8 cellular contexts compared by ENCODE assay signal in the genomic region with DNA sequence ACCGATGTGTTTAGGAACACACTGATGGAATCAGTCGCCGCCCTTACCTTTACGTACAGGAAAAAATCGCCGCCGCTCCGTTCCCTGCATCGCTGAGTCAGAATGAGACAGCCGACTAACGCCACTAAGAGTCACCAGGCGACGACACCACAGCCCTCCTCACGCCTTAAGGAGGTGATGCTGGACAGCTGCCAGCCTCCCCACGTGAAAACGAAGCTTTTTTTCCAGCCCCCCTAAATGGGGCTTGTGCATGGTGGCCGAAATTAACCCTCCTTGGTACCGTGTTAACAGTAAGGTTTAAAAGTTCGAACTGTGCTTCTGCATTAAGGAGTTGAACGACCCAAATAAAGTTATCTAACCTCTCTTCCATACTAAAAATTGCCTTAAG. TPM values are rescaled to one million over a fixed set of nuclear protein-coding genes. Genes with fewer than 3 reads are reported as not detected.
DNase-seq lines count a peak whose midpoint lies in the region; ATAC-seq and TF ChIP-seq lines count a peak whose summit lies in the region.

No MANE protein-coding gene starts in this region.

- in situ Hi-C loops in G401 (cut with HindIII; ENCODE audit: low sequenced_read_pairs), result no loop called here

- peak overlapping the region; percentile 82 for H3K27ac ChIP-seq in GM23338 (ENCODE audit: low read depth)

- no peaks in the 10 kb centered on the region for H3K9me3 Mint-ChIP-seq in GM23338

- H3K36me3 ChIP-seq in GM23338 (ENCODE audit: insufficient read depth) (peaks cover 31% of the 10 kb centered on the region), Loucy (ENCODE audit: insufficient read depth, low read length) (peaks cover 28% of the 10 kb centered on the region; the same call in 1 of the 2 replicates), endocrine pancreas (ENCODE audit: control insufficient read depth, insufficient read depth, low read length) (peaks cover 9% of the 10 kb centered on the region), mucosa of stomach (ENCODE audit: control insufficient read depth, insufficient read depth, low read length) (peaks cover 10% of the 10 kb centered on the region)

- H3F3A ChIP-seq in GM23338 (replicated peaks; ENCODE audit: low read depth) (0 out of 2 replicates have a peak, but pooled peaks cover 5% of the 10 kb centered on the region), Loucy (ENCODE audit: low read depth) (no peaks in the 10 kb centered on the region)

- peaks cover 40% of the 10 kb centered on the region for H3K36me3 Mint-ChIP-seq in GM23338 (ENCODE audit: low read depth)

- peaks cover 13% of the 10 kb centered on the region for H3K4me1 Mint-ChIP-seq in GM23338

- ATAC-seq in GM23338, result peak; percentile 18

- H3K4me1 ChIP-seq in GM23338 (ENCODE audit: insufficient read depth) (peaks cover 12% of the 10 kb centered on the region), Loucy (ENCODE audit: insufficient read depth, low read length, poor library complexity, severe bottlenecking) (peaks cover 24% of the 10 kb centered on the region), endocrine pancreas (ENCODE audit: control insufficient read depth, insufficient read depth, low read length) (peaks cover 25% of the 10 kb centered on the region), mucosa of stomach (ENCODE audit: control insufficient read depth, insufficient read depth, low read length) (peaks cover 9% of the 10 kb centered on the region)

- H3K27ac Mint-ChIP-seq in GM23338, result peak overlapping the region; percentile 100

- peak overlapping the region; percentile 85 for H3K4me2 ChIP-seq in GM23338
- peak overlapping the region; percentile 97 for H3K4me2 ChIP-seq in Loucy (ENCODE audit: low read depth, low read length, poor library complexity, severe bottlenecking)

- TF ChIP-seq CTCF in GM23338 (conservative IDR thresholded peaks at IDR 0.05; ENCODE audit: low read depth in 2 of 2) (no peak), Loucy (conservative IDR thresholded peaks at IDR 0.05; ENCODE audit: low read length) (no peak)

- H3K4me3 Mint-ChIP-seq in GM23338, result peak overlapping the region; percentile 88

- no peaks in the 10 kb centered on the region for H3K9me3 ChIP-seq in Loucy (ENCODE audit: insufficient read depth, low read depth, low read length)
- H3K9me3 ChIP-seq in endocrine pancreas (ENCODE audit: control insufficient read depth, low read length), result no peaks in the 10 kb centered on the region
- no peaks in the 10 kb centered on the region for H3K9me3 ChIP-seq in mucosa of stomach (ENCODE audit: control insufficient read depth, low read length)

- H3K4me3 ChIP-seq in GM23338 (peak overlapping the region; percentile 99), Loucy (ENCODE audit: low read length, poor library complexity, severe bottlenecking) (peak overlapping the region; percentile 90), endocrine pancreas (ENCODE audit: control insufficient read depth, insufficient read depth, low read length) (peak overlapping the region; percentile 92), mucosa of stomach (ENCODE audit: low read length) (peak overlapping the region; percentile 78)

- H4K20me1 ChIP-seq in GM23338 (replicated peaks; ENCODE audit: insufficient read depth), result peaks cover 22% of the 10 kb centered on the region
- peaks cover 43% of the 10 kb centered on the region for H4K20me1 ChIP-seq in Loucy (ENCODE audit: insufficient read depth, low read length, poor library complexity, severe bottlenecking)

- H3K27me3 ChIP-seq in GM23338 (ENCODE audit: insufficient read depth) (no peaks in the 10 kb centered on the region), Loucy (ENCODE audit: insufficient read depth, low read length, poor library complexity, severe bottlenecking) (no peaks in the 10 kb centered on the region), endocrine pancreas (ENCODE audit: control insufficient read depth, insufficient read depth, low read length) (no peaks in the 10 kb centered on the region), mucosa of stomach (ENCODE audit: control insufficient read depth, insufficient read depth, low read length) (no peaks in the 10 kb centered on the region)

- H3K27me3 Mint-ChIP-seq in GM23338 (ENCODE audit: insufficient read depth, low read depth, poor library complexity), result peaks cover 2% of the 10 kb centered on the region

- H2AFZ ChIP-seq in GM23338, result peak overlapping the region; percentile 34
- peak overlapping the region; percentile 94 for H2AFZ ChIP-seq in Loucy (ENCODE audit: low read length)

- DNase-seq in G401 (ENCODE audit: low spot score) (peak; percentile 30), GM23338 (ENCODE audit: low spot score) (peak; percentile 36), NCI-H446 treated with DMSO at 0.1 percent for 48 hours (lab: John Stamatoyannopoulos, UW) (no peak)
- peak; percentile 60 to 76 for DNase-seq in activated CD8-positive, alpha-beta memory T cell treated with anti-CD3 and anti-CD28 coated beads for 1 hour (ENCODE audit: extremely low read depth in 1 of 2, low read depth in 1 of 2)
- peak; percentile 53 to 69 for DNase-seq in stimulated activated CD8-positive, alpha-beta memory T cell treated with anti-CD3 and anti-CD28 coated beads, Interleukin-7, amount 100 ng/mL, for 4 hours (ENCODE audit: low read depth in 2 of 2)

- H3K9me2 ChIP-seq in GM23338 (ENCODE audit: insufficient read depth), result no peaks in the 10 kb centered on the region
- H3K9me2 ChIP-seq in Loucy (replicated peaks; ENCODE audit: low read depth, low read length), result no peaks in the 10 kb centered on the region

- H3K79me2 ChIP-seq in GM23338 (replicated peaks; ENCODE audit: insufficient read depth) (peaks cover 35% of the 10 kb centered on the region), Loucy (ENCODE audit: insufficient read depth, low read length) (peaks cover 52% of the 10 kb centered on the region)

- H3K9ac ChIP-seq in Loucy (ENCODE audit: low read depth, low read length, poor library complexity, severe bottlenecking) (peak overlapping the region; percentile 97), endocrine pancreas (ENCODE audit: control insufficient read depth, insufficient read depth, low read length) (peak overlapping the region; percentile 97), mucosa of stomach (ENCODE audit: low read length) (peak overlapping the region; percentile 76)

TF ChIP-seq in GM23338, 12 proteins besides CTCF, POLR2A, EP300 and RAD21:
- TF ChIP-seq REST (IDR thresholded peaks at IDR 0.05; ENCODE audit: unreplicated experiment) (no peak), EZH2phosphoT487 (IDR thresholded peaks at IDR 0.05; ENCODE audit: unreplicated experiment) (no peak)
TF ChIP-seq in GM23338: peak in this region for 0.

RNA-seq across cellular contexts. Expression of gene DNTTIP2, which starts 0.5 kb away (rescaled TPM):
- 16.7 and 24.8 TPM in 2 replicates for total RNA-seq in G401 (2014; rRNA removed; shearing (Covaris generic))
- 48.1 and 55.5 TPM in 2 replicates for total RNA-seq in GM23338 (2014; rRNA removed; shearing (Covaris generic))
- 80.2 and 91.3 TPM in 2 replicates for polyA plus RNA-seq in GM23338 (2016; fragmentation: Nextera tagmentation; extraction: Ambion mirVana)

RNA-seq across cellular contexts. Expression of gene GCLM, which starts 30.7 kb away (rescaled TPM):
- 15.6 and 33.7 TPM in 2 replicates for total RNA-seq in G401 (2014; rRNA removed; shearing (Covaris generic))
- 11.7 and 12.8 TPM in 2 replicates for total RNA-seq in GM23338 (2014; rRNA removed; shearing (Covaris generic))
- polyA plus RNA-seq in GM23338 (2016; fragmentation: Nextera tagmentation; extraction: Ambion mirVana), result 10.0 and 10.4 TPM in 2 replicates
